In the genomic region with DNA sequence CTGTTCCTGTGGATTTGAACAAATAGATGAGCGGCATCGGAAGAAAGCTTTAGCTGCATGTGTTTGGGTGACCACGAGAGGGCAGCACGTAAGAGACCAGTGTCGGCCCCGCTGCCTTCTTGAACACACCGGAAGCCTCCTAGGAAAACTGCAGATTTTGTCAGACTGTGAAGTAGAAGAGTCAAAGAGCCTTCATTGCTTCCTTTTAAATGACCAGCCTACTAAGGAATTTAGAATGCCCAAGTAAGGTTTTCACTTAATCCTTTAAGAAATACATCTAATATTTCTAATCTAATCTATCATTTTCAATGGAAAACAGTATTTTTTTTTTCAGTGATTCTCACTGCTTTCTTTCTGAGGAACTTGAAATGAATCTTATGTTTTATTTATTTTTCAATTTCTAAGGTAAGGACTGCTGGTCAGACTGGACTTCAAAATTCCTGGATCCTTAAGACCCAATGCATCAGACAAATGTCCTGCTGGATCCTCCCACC, we compare ENCODE assay signal across 8 cellular contexts. TPM values are rescaled to one million over a fixed set of nuclear protein-coding genes. Genes with fewer than 3 reads are reported as not detected.
DNase-seq lines count a peak whose midpoint lies in the region; ATAC-seq and TF ChIP-seq lines count a peak whose summit lies in the region.

No MANE protein-coding gene starts in this region.

- intact Hi-C loops in activated naive CD4-positive, alpha-beta T cell treated with anti-CD3 and anti-CD28 coated beads for 36 hours (cut with micrococcal nuclease): loop anchor here (1.0 to 2.0 kb wide), 3 partner anchors 136 to 318 kb away; partner anchors contain the start of gene GRP

- H3K36me3 Mint-ChIP-seq in activated naive CD4-positive, alpha-beta T cell treated with anti-CD3 and anti-CD28 coated beads for 36 hours (ENCODE audit: low read depth): no peaks in the 10 kb centered on the region
- H3K36me3 Mint-ChIP-seq in glutamatergic neuron (ENCODE audit: unreplicated experiment): no peaks in the 10 kb centered on the region

- TF ChIP-seq CTCF in glutamatergic neuron (IDR thresholded peaks at IDR 0.05; ENCODE audit: partially characterized antibody, unreplicated experiment): peak; percentile 83

- DNase-seq in AG08396 (ENCODE audit: low spot score): peak; percentile 79
- DNase-seq in NAMALWA (ENCODE audit: low spot score): peak; percentile 88
- peak; percentile 79 for DNase-seq in SK-N-DZ (ENCODE audit: low spot score)
- DNase-seq in activated naive CD4-positive, alpha-beta T cell treated with anti-CD3 and anti-CD28 coated beads for 36 hours: peak; percentile 85
- peak; percentile 83 for DNase-seq in glutamatergic neuron
- DNase-seq in trophoblast cell: peak; percentile 65 to 88
- peak; percentile 74 for DNase-seq in ureter (ENCODE audit: low spot score)

- peaks cover 18% of the 10 kb centered on the region for H3K27me3 Mint-ChIP-seq in activated naive CD4-positive, alpha-beta T cell treated with anti-CD3 and anti-CD28 coated beads for 36 hours (ENCODE audit: low read depth)
- no peaks in the 10 kb centered on the region for H3K27me3 Mint-ChIP-seq in glutamatergic neuron (ENCODE audit: unreplicated experiment)

- CTCF ChIA-PET in activated naive CD4-positive, alpha-beta T cell treated with anti-CD3 and anti-CD28 coated beads for 36 hours (lab: Charles Lee): interaction anchor here (0.7 to 3.1 kb wide), 25 partner anchors 12 to 899 kb away, joined by 3 to 11 read pairs (median 3); no protein-coding TSS in a partner anchor

- no CpG with 5 or more reads among the region's 7 CpGs for WGBS in trophoblast cell (ENCODE audit: extremely low coverage, insufficient coverage, insufficient read length)

- no peaks in the 10 kb centered on the region for H3K4me1 ChIP-seq in trophoblast cell (ENCODE audit: control insufficient read depth in 1 of 2, insufficient read depth in 2 of 2, low read length in 2 of 2)

- H3K14ac ChIP-seq in trophoblast cell (ENCODE audit: low read length): no peak overlapping the region

- H3K9me3 ChIP-seq in trophoblast cell (ENCODE audit: insufficient read depth, low read depth, low read length): no peaks in the 10 kb centered on the region

- peak; percentile 70 for ATAC-seq in GM21381 (IDR thresholded peaks at IDR 0.05; ENCODE audit: unreplicated experiment)

- no peaks in the 10 kb centered on the region for H3K79me2 ChIP-seq in trophoblast cell (ENCODE audit: control insufficient read depth, insufficient read depth, low read length, poor library complexity)

- peaks cover 12% of the 10 kb centered on the region for H3K4me1 Mint-ChIP-seq in activated naive CD4-positive, alpha-beta T cell treated with anti-CD3 and anti-CD28 coated beads for 36 hours (ENCODE audit: low read depth)
- peaks cover 2% of the 10 kb centered on the region for H3K4me1 Mint-ChIP-seq in glutamatergic neuron (ENCODE audit: low read depth, unreplicated experiment)

- no peak overlapping the region for H3K27ac ChIP-seq in trophoblast cell (ENCODE audit: low read depth, low read length)

- no peak overlapping the region for H2BK12ac ChIP-seq in trophoblast cell (ENCODE audit: low read length)

- no peak overlapping the region for H4K8ac ChIP-seq in trophoblast cell (ENCODE audit: low read depth, low read length)

- H3K27ac Mint-ChIP-seq in activated naive CD4-positive, alpha-beta T cell treated with anti-CD3 and anti-CD28 coated beads for 36 hours: no peak overlapping the region
- peak overlapping the region; percentile 29 for H3K27ac Mint-ChIP-seq in glutamatergic neuron (ENCODE audit: unreplicated experiment)

- H3K18ac ChIP-seq in trophoblast cell (ENCODE audit: low read length): no peak overlapping the region

- H4K91ac ChIP-seq in trophoblast cell (ENCODE audit: low read depth, low read length): no peak overlapping the region

- no peak overlapping the region for H2BK5ac ChIP-seq in trophoblast cell (ENCODE audit: low read depth, low read length, poor library complexity)

- H3K4me3 Mint-ChIP-seq in activated naive CD4-positive, alpha-beta T cell treated with anti-CD3 and anti-CD28 coated beads for 36 hours: no peak overlapping the region
- no peak overlapping the region for H3K4me3 Mint-ChIP-seq in glutamatergic neuron (ENCODE audit: unreplicated experiment)

- no peak overlapping the region for H2BK120ac ChIP-seq in trophoblast cell (ENCODE audit: insufficient read depth, low read length, poor library complexity)

- no peak overlapping the region for H4K12ac ChIP-seq in trophoblast cell (ENCODE audit: low read depth, low read length)

- H3K9me3 Mint-ChIP-seq in activated naive CD4-positive, alpha-beta T cell treated with anti-CD3 and anti-CD28 coated beads for 36 hours: no peaks in the 10 kb centered on the region
- H3K9me3 Mint-ChIP-seq in glutamatergic neuron (ENCODE audit: unreplicated experiment): peaks cover 3% of the 10 kb centered on the region

- no peak overlapping the region for H3K4me2 ChIP-seq in trophoblast cell (ENCODE audit: low read length)

- H3K4me3 ChIP-seq in trophoblast cell (ENCODE audit: low read depth, low read length): no peak overlapping the region

- no peak overlapping the region for H2AK5ac ChIP-seq in trophoblast cell (ENCODE audit: low read length)

- H3K79me1 ChIP-seq in trophoblast cell (ENCODE audit: low read length): no peaks in the 10 kb centered on the region

- H3K36me3 ChIP-seq in trophoblast cell (ENCODE audit: control insufficient read depth in 1 of 2, insufficient read depth in 2 of 2, low read length in 2 of 2): no peaks in the 10 kb centered on the region

- no peaks in the 10 kb centered on the region for H3K27me3 ChIP-seq in trophoblast cell (ENCODE audit: insufficient read depth, low read length)

- H3K4ac ChIP-seq in trophoblast cell (ENCODE audit: low read depth, low read length): no peak overlapping the region

- H3K9ac ChIP-seq in trophoblast cell (ENCODE audit: low read length): no peak overlapping the region

- H2AFZ ChIP-seq in trophoblast cell (ENCODE audit: insufficient read depth, low read length, poor library complexity): no peak overlapping the region

- no peak overlapping the region for H3K23ac ChIP-seq in trophoblast cell (ENCODE audit: low read length)

RNA-seq across cellular contexts. Expression of gene SEC11C, which starts 55.4 kb away (rescaled TPM):
- polyA plus RNA-seq in SK-N-DZ (2014; cell fraction: cytosol; rRNA removed): 59.3 and 61.8 TPM in 2 replicates
- 35.2 and 43.3 TPM in 2 replicates for polyA plus RNA-seq in SK-N-DZ (2014; cell fraction: nucleus; rRNA removed)
- total RNA-seq in activated naive CD4-positive, alpha-beta T cell treated with anti-CD3 and anti-CD28 coated beads for 36 hours: 10 to 100 TPM; 45.0 to 46.7 TPM
- 77.7 TPM for total RNA-seq in glutamatergic neuron (ENCODE audit: unreplicated experiment)
- polyA plus RNA-seq in trophoblast cell (2013): 84.0 and 98.5 TPM in 2 replicates
- total RNA-seq in ureter: 55.3 TPM
